Comparison of ENCODE assay signal across 8 cellular contexts in genomic region chrX:110167952-110168451, GRCh38.
DNase-seq lines count a peak whose midpoint lies in the region; ATAC-seq and TF ChIP-seq lines count a peak whose summit lies in the region.

No MANE protein-coding gene starts in this region.

- no peaks in the 10 kb centered on the region for H3K9me3 Mint-ChIP-seq in neural crest cell

- H2AFZ ChIP-seq in ACC112 (ENCODE audit: low read length, unreplicated experiment), result no peak overlapping the region

- no peaks in the 10 kb centered on the region for H3K27me3 ChIP-seq in ACC112 (ENCODE audit: insufficient read depth, low read length)

- CTCF ChIA-PET in HEK293 (lab: Yijun Ruan, JAX), result interaction anchor here (0.5 to 20.8 kb wide), 18 partner anchors 10 to 823 kb away, joined by 3 to 576 read pairs (median 4); no protein-coding TSS in a partner anchor

- peaks cover 13% of the 10 kb centered on the region for H3K36me3 Mint-ChIP-seq in neural crest cell (ENCODE audit: low read depth)

- no peaks in the 10 kb centered on the region for H3K27me3 Mint-ChIP-seq in neural crest cell (ENCODE audit: low read depth)

- POLR2A ChIA-PET in HEK293 (lab: Yijun Ruan, JAX), result no interaction called here

- peak; percentile 30 to 31 for DNase-seq in activated CD4-positive, alpha-beta T cell treated with anti-CD3 and anti-CD28 coated beads for 24 hours (ENCODE audit: low read depth in 2 of 2)
- DNase-seq in coronary artery (ENCODE audit: low spot score) (no peak), neural crest cell (ENCODE audit: low read depth, low spot score) (peak; percentile 37), NCI-H1436 (lab: John Stamatoyannopoulos, UW) (no peak)

- H3K9me3 ChIP-seq in HEK293 (ENCODE audit: control insufficient read depth, insufficient read depth, low read depth, low read length), result no peaks in the 10 kb centered on the region

- no peaks in the 10 kb centered on the region for H3K4me1 Mint-ChIP-seq in neural crest cell

- H3K4me1 ChIP-seq in ACC112 (ENCODE audit: control insufficient read depth, insufficient read depth, low read length, unreplicated experiment) (peaks cover 24% of the 10 kb centered on the region), HEK293 (ENCODE audit: control insufficient read depth, insufficient read depth, low read length) (no peaks in the 10 kb centered on the region)

- H3K79me2 ChIP-seq in ACC112 (ENCODE audit: control insufficient read depth, insufficient read depth, low read length, unreplicated experiment), result no peaks in the 10 kb centered on the region

- H3K27ac Mint-ChIP-seq in neural crest cell (ENCODE audit: unreplicated experiment), result no peak overlapping the region

- ATAC-seq in GM21576 (IDR thresholded peaks at IDR 0.05; ENCODE audit: unreplicated experiment), result no peak
- no peak for ATAC-seq in HG02678 (IDR thresholded peaks at IDR 0.05; ENCODE audit: unreplicated experiment)

- no peaks in the 10 kb centered on the region for H3K36me3 ChIP-seq in ACC112 (ENCODE audit: insufficient read depth, low read length)
- H3K36me3 ChIP-seq in HEK293 (ENCODE audit: control insufficient read depth in 2 of 2, insufficient read depth in 1 of 2, low read length in 2 of 2), result no peaks in the 10 kb centered on the region

- H3K27ac ChIP-seq in ACC112 (ENCODE audit: low read depth, low read length) (peak overlapping the region; percentile 92), HEK293 (ENCODE audit: extremely low read depth, low read depth, low read length) (no peak overlapping the region), coronary artery (no peak overlapping the region)

- TF ChIP-seq CTCF in HEK293 (tag by site-specific recombination; IDR thresholded peaks at IDR 0.05), result peak; percentile 60
- TF ChIP-seq CTCF in coronary artery (IDR thresholded peaks at IDR 0.05), result peak; percentile 19
- peak; percentile 63 for TF ChIP-seq CTCF in neural crest cell (conservative IDR thresholded peaks at IDR 0.05)

- H3K4me3 Mint-ChIP-seq in neural crest cell, result no peak overlapping the region

- H3K4me3 ChIP-seq in ACC112 (ENCODE audit: low read depth, low read length), result 0 out of 2 replicates have a peak overlapping the region, but pooled peaks have one; percentile 3
- H3K4me3 ChIP-seq in HEK293 (ENCODE audit: low read depth, low read length), result no peak overlapping the region
- no peak overlapping the region for H3K4me3 ChIP-seq in coronary artery

TF ChIP-seq in HEK293, 187 proteins besides CTCF, POLR2A, EP300 and RAD21:
- TF ChIP-seq ZNF133 (tag by site-specific recombination; IDR thresholded peaks at IDR 0.05) (no peak), ZNF2 (tag by site-specific recombination; IDR thresholded peaks at IDR 0.05) (peak; percentile 23; the same call in 1 of the 2 replicates), PATZ1 (tag by site-specific recombination; IDR thresholded peaks at IDR 0.05) (peak; percentile 81), HIC1 (tag by site-specific recombination; IDR thresholded peaks at IDR 0.05) (peak; percentile 22; the same call in 1 of the 2 replicates), REST (tag by site-specific recombination; IDR thresholded peaks at IDR 0.05) (no peak), EGR2 (tag by site-specific recombination; IDR thresholded peaks at IDR 0.05; ENCODE audit: low read depth) (peak; percentile 59; the same call in 1 of the 2 replicates), GLIS2 (tag by site-specific recombination; IDR thresholded peaks at IDR 0.05) (peak; percentile 48; the same call in 1 of the 2 replicates), ZFHX2 (tag by site-specific recombination; conservative IDR thresholded peaks at IDR 0.05) (peak; percentile 78), ZNF558 (tag by site-specific recombination; IDR thresholded peaks at IDR 0.05) (no peak), ZNF654 (tag by site-specific recombination; IDR thresholded peaks at IDR 0.05; ENCODE audit: low read depth) (peak; percentile 35), SCRT2 (tag by site-specific recombination; IDR thresholded peaks at IDR 0.05) (peak; percentile 66)
TF ChIP-seq in HEK293: peak in this region for 8.

Comparison
In these comparisons a context has a peak if more than half of its experiments do, and no peak if none do; other contexts are left out.
1. DNase-seq: peak in activated CD4-positive, alpha-beta T cell treated with anti-CD3 and anti-CD28 coated beads for 24 hours (2 of 2) and neural crest cell (single experiment); none in coronary artery (single experiment) and NCI-H1436 (single experiment).
2. Peak in every context shown above with its lines, with median percentiles within 50 percentile points of each other: CTCF ChIP-seq.